13 cellular contexts compared by ENCODE assay signal in the genomic region with DNA sequence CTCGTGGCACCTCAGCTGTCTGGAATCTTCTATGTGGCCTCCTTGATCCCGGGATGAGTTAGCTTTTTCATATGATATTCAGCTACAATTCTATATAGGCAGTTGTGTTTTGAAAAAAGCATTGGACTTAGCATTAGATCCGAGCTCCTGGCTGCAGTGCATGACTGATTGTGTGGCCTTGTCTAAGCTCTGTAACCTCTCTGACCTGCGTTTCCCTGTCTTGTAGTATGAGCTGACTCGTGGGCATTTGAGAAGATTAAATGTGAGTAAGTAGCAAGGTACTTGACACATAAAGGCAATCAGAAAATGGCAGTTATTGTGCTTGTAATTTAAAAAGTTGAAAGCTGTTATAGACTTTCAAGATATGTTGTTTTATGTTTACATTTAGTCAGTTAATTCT.
DNase-seq lines count a peak whose midpoint lies in the region; ATAC-seq, FAIRE-seq and TF ChIP-seq lines count a peak whose summit lies in the region.
"Had no signal": no experiment of that assay in that cellular context is flagged by ENCODE, and none has a peak within 500 bp of the region (broad histone marks: within the 10 kb centered on the region; RNA-seq: fewer than 3 reads in every experiment).

No MANE protein-coding gene starts in this region.

- no peaks in the 10 kb centered on the region for H3K9me3 Mint-ChIP-seq in brain
- H3K9me3 Mint-ChIP-seq: activated CD4-positive, alpha-beta memory T cell treated with anti-CD3 and anti-CD28 coated beads for 36 hours had no signal

- H3K4me1 Mint-ChIP-seq in brain = peaks cover 97% of the 10 kb centered on the region

- H3K27me3 Mint-ChIP-seq in brain = peaks cover 4% of the 10 kb centered on the region
- H3K27me3 Mint-ChIP-seq: activated CD4-positive, alpha-beta memory T cell treated with anti-CD3 and anti-CD28 coated beads for 36 hours had no signal

- H3K9me3 ChIP-seq in skeletal muscle tissue (ENCODE audit: control insufficient read depth in 3 of 3, low read length in 3 of 3) (no peaks in the 10 kb centered on the region), kidney (ENCODE audit: control insufficient read depth in 1 of 2, low read length in 2 of 2) (no peaks in the 10 kb centered on the region)

- no peak for ATAC-seq in HG02870 (IDR thresholded peaks at IDR 0.05; ENCODE audit: unreplicated experiment)
- ATAC-seq in HG03108 (IDR thresholded peaks at IDR 0.05; ENCODE audit: unreplicated experiment) = no peak

- no peaks in the 10 kb centered on the region for H3K36me3 ChIP-seq in kidney epithelial cell (ENCODE audit: control insufficient read depth, insufficient read depth, low read length)
- H3K36me3 ChIP-seq in skeletal muscle tissue (ENCODE audit: control insufficient read depth in 3 of 3, insufficient read depth in 3 of 3, low read length in 3 of 3) = no peaks in the 10 kb centered on the region
- no peaks in the 10 kb centered on the region for H3K36me3 ChIP-seq in kidney (ENCODE audit: control insufficient read depth in 1 of 2, insufficient read depth in 2 of 2, low read length in 2 of 2)

- no peak overlapping the region for H3K4me3 ChIP-seq in kidney epithelial cell (ENCODE audit: low read depth, low read length)
- peak overlapping the region in 1 of 3 donors; percentile 4 for H3K4me3 ChIP-seq in skeletal muscle tissue (ENCODE audit: low read length in 3 of 3)
- no peak overlapping the region for H3K4me3 ChIP-seq in kidney (ENCODE audit: low read length in 2 of 2)

- H3K4me1 ChIP-seq in skeletal muscle tissue (ENCODE audit: control insufficient read depth in 3 of 3, insufficient read depth in 3 of 3, low read length in 3 of 3) = peaks cover 31 to 41% (median 36%) of the 10 kb centered on the region in 3 donors
- peaks cover 20 to 41% of the 10 kb centered on the region in 2 donors for H3K4me1 ChIP-seq in kidney (ENCODE audit: control insufficient read depth in 1 of 2, insufficient read depth in 1 of 2, low read depth in 1 of 2, low read length in 2 of 2)

- H3K36me3 Mint-ChIP-seq in brain = no peaks in the 10 kb centered on the region

- peak overlapping the region; percentile 41 to 85 (median 52) for H3K27ac Mint-ChIP-seq in brain
- H3K27ac Mint-ChIP-seq: activated CD4-positive, alpha-beta memory T cell treated with anti-CD3 and anti-CD28 coated beads for 36 hours had no signal

- DNase-seq in HT1080 (ENCODE audit: low read depth) = peak; percentile 60
- DNase-seq in kidney epithelial cell (ENCODE audit: low read depth) = peak; percentile 38
- DNase-seq in kidney = no peak
- DNase-seq in activated T-cell treated with anti-CD3 and anti-CD28 coated beads, Interleukin-2, amount 50 U/mL, for 48 hours = no peak
- DNase-seq: activated CD4-positive, alpha-beta memory T cell treated with anti-CD3 and anti-CD28 coated beads for 36 hours; DMS153; GOT3; NCI-H2081 had no signal

- H3K27ac ChIP-seq in skeletal muscle tissue (ENCODE audit: low read depth, low read length) (peak overlapping the region; percentile 10), kidney (ENCODE audit: low read depth in 2 of 2, low read length in 2 of 2) (no peak overlapping the region)
- H3K27ac ChIP-seq: HL-60 had no signal

- FAIRE-seq in kidney (lab: Jason Lieb, UNC) = no peak

- H3K27me3 ChIP-seq in kidney epithelial cell (ENCODE audit: control insufficient read depth, insufficient read depth, low read length) (no peaks in the 10 kb centered on the region), skeletal muscle tissue (ENCODE audit: control insufficient read depth in 3 of 3, insufficient read depth in 3 of 3, low read length in 3 of 3) (no peaks in the 10 kb centered on the region)

- intact Hi-C loops in kidney (cut with DNase I) = no loop called here

- H3K9ac ChIP-seq in skeletal muscle tissue (ENCODE audit: low read depth in 1 of 3, low read length in 3 of 3) (peak overlapping the region in 1 of 3 donors; percentile 38), kidney (ENCODE audit: low read length in 2 of 2) (no peak overlapping the region)

- peak overlapping the region in 4 of 5 experiments; percentile 13 to 47 (median 30) for H3K4me3 Mint-ChIP-seq in brain
- H3K4me3 Mint-ChIP-seq: activated CD4-positive, alpha-beta memory T cell treated with anti-CD3 and anti-CD28 coated beads for 36 hours had no signal

- TF ChIP-seq CTCF in brain (conservative IDR thresholded peaks at IDR 0.05) = no peak
- no peak for TF ChIP-seq CTCF in kidney epithelial cell (IDR thresholded peaks at IDR 0.05; ENCODE audit: insufficient read depth, low read length, poor library complexity, severe bottlenecking)
- no peak for TF ChIP-seq CTCF in kidney (IDR thresholded peaks at IDR 0.05; ENCODE audit: borderline replicate concordance, extremely low read depth, insufficient read depth)

Comparison
In these comparisons a context has a peak if more than half of its experiments do, and no peak if none do; other contexts are left out.
1. DNase-seq: peak in HT1080 (single experiment) and kidney epithelial cell (single experiment); none in kidney (single experiment) and activated T-cell treated with anti-CD3 and anti-CD28 coated beads, Interleukin-2, amount 50 U/mL, for 48 hours (0 of 2).